ENCODE assay signal across 16 cellular contexts in genomic region chr17:36928450-36929125, GRCh38. TPM values are rescaled to one million over a fixed set of nuclear protein-coding genes. Genes with fewer than 3 reads are reported as not detected.
A peak's percentile ranks its signal among the peaks of the same experiment; 100 is the strongest.
DNase-seq lines count a peak whose midpoint lies in the region; ATAC-seq, FAIRE-seq and TF ChIP-seq lines count a peak whose summit lies in the region.
"Had no signal": no experiment of that assay in that cellular context is flagged by ENCODE, and none has a peak within 500 bp of the region (broad histone marks: within the 10 kb centered on the region; RNA-seq: fewer than 3 reads in every experiment).

No MANE protein-coding gene starts in this region.

- H3K27me3 Mint-ChIP-seq in activated T-cell treated with anti-CD3 and anti-CD28 coated beads, Interleukin-2, amount 50 U/mL, for 72 hours (ENCODE audit: low read depth): peaks cover 87% of the 10 kb centered on the region
- H3K27me3 Mint-ChIP-seq in activated T-helper 17 cell treated with anti-CD3 and anti-CD28 coated beads, Interleukin-2, amount 50 U/mL, for 72 hours: peaks cover 70% of the 10 kb centered on the region

- H3K27ac Mint-ChIP-seq in activated T-cell treated with anti-CD3 and anti-CD28 coated beads, Interleukin-2, amount 50 U/mL, for 72 hours: no peak overlapping the region
- no peak overlapping the region for H3K27ac Mint-ChIP-seq in activated T-helper 17 cell treated with anti-CD3 and anti-CD28 coated beads, Interleukin-2, amount 50 U/mL, for 72 hours

- ATAC-seq in activated T-cell treated with anti-CD3 and anti-CD28 coated beads, Interleukin-2, amount 50 U/mL, for 72 hours (replicated peaks in 1 of 2): no peak
- ATAC-seq in activated T-helper 17 cell treated with anti-CD3 and anti-CD28 coated beads, Interleukin-2, amount 50 U/mL, for 72 hours (replicated peaks): no peak
- ATAC-seq in GM21717 (IDR thresholded peaks at IDR 0.05; ENCODE audit: unreplicated experiment) (no peak), left colon (no peak)
- ATAC-seq: gastroesophageal sphincter, mucosa of descending colon had no signal

- DNase-seq in activated T-cell treated with anti-CD3 and anti-CD28 coated beads, Interleukin-2, amount 50 U/mL, for 72 hours: no peak
- DNase-seq in activated T-cell treated with anti-CD3 and anti-CD28 coated beads, Interleukin-2, amount 50 U/mL, for 1 hour: no peak
- DNase-seq in kidney: peak; percentile 52
- no peak for DNase-seq in smooth muscle cell (lab: John Stamatoyannopoulos, UW; ENCODE audit: unreplicated experiment)
- DNase-seq in iPS-NIHi11 (ENCODE audit: low spot score): no peak
- DNase-seq in left colon: no peak
- DNase-seq: 8988T, NCI-H2081 treated with DMSO at 0.1 percent for 48 hours had no signal

- peaks cover 0 to 2% of the 10 kb centered on the region in 2 donors for H3K36me3 Mint-ChIP-seq in activated T-cell treated with anti-CD3 and anti-CD28 coated beads, Interleukin-2, amount 50 U/mL, for 72 hours (ENCODE audit: insufficient read depth in 2 of 2)
- H3K36me3 Mint-ChIP-seq in activated T-helper 17 cell treated with anti-CD3 and anti-CD28 coated beads, Interleukin-2, amount 50 U/mL, for 72 hours (ENCODE audit: low read depth): peaks cover 15% of the 10 kb centered on the region

- H3K4me1 Mint-ChIP-seq in activated T-cell treated with anti-CD3 and anti-CD28 coated beads, Interleukin-2, amount 50 U/mL, for 72 hours (ENCODE audit: low read depth): peaks cover 36% of the 10 kb centered on the region
- peaks cover 20% of the 10 kb centered on the region for H3K4me1 Mint-ChIP-seq in activated T-helper 17 cell treated with anti-CD3 and anti-CD28 coated beads, Interleukin-2, amount 50 U/mL, for 72 hours

- no peaks in the 10 kb centered on the region for H3F3A ChIP-seq in smooth muscle cell (ENCODE audit: low read depth)

- no peak overlapping the region for H2AFZ ChIP-seq in smooth muscle cell (ENCODE audit: low read depth)

- H3K4me3 ChIP-seq in kidney (ENCODE audit: low read length in 2 of 2) (no peak overlapping the region), smooth muscle cell (no peak overlapping the region)
- H3K4me3 ChIP-seq: gastroesophageal sphincter, mucosa of descending colon, prostate gland, suprapubic skin had no signal

- no peaks in the 10 kb centered on the region for H4K20me1 ChIP-seq in smooth muscle cell (ENCODE audit: low read depth)

- H3K36me3 ChIP-seq in kidney (ENCODE audit: control insufficient read depth in 1 of 2, insufficient read depth in 2 of 2, low read length in 2 of 2) (no peaks in the 10 kb centered on the region), smooth muscle cell (ENCODE audit: low read depth) (no peaks in the 10 kb centered on the region)
- H3K36me3 ChIP-seq: gastroesophageal sphincter, prostate gland, suprapubic skin had no signal

- peaks cover 57% of the 10 kb centered on the region for H3K27me3 ChIP-seq in smooth muscle cell (ENCODE audit: low read depth)

- no peaks in the 10 kb centered on the region for H3K79me2 ChIP-seq in smooth muscle cell (ENCODE audit: low read depth)

- H3K9me3 ChIP-seq in kidney (ENCODE audit: control insufficient read depth in 1 of 2, low read length in 2 of 2) (no peaks in the 10 kb centered on the region), smooth muscle cell (replicated peaks; ENCODE audit: low read depth) (no peaks in the 10 kb centered on the region)
- H3K9me3 ChIP-seq: gastroesophageal sphincter, mucosa of descending colon, prostate gland, suprapubic skin had no signal

- peaks cover 9 to 10% of the 10 kb centered on the region in 2 donors for H3K4me1 ChIP-seq in kidney (ENCODE audit: control insufficient read depth in 1 of 2, insufficient read depth in 1 of 2, low read depth in 1 of 2, low read length in 2 of 2)
- peaks cover 15% of the 10 kb centered on the region for H3K4me1 ChIP-seq in smooth muscle cell (ENCODE audit: low read depth)
- H3K4me1 ChIP-seq: prostate gland had no signal

- no peaks in the 10 kb centered on the region for H3K9me3 Mint-ChIP-seq in activated T-cell treated with anti-CD3 and anti-CD28 coated beads, Interleukin-2, amount 50 U/mL, for 72 hours
- H3K9me3 Mint-ChIP-seq in activated T-helper 17 cell treated with anti-CD3 and anti-CD28 coated beads, Interleukin-2, amount 50 U/mL, for 72 hours: no peaks in the 10 kb centered on the region

- peak overlapping the region; percentile 68 for H3K4me2 ChIP-seq in smooth muscle cell

- peak overlapping the region; percentile 68 to 79 for H3K4me3 Mint-ChIP-seq in activated T-cell treated with anti-CD3 and anti-CD28 coated beads, Interleukin-2, amount 50 U/mL, for 72 hours
- peak overlapping the region; percentile 28 for H3K4me3 Mint-ChIP-seq in activated T-helper 17 cell treated with anti-CD3 and anti-CD28 coated beads, Interleukin-2, amount 50 U/mL, for 72 hours

- no peak for TF ChIP-seq CTCF in kidney (IDR thresholded peaks at IDR 0.05; ENCODE audit: borderline replicate concordance, extremely low read depth, insufficient read depth)
- no peak for TF ChIP-seq CTCF in smooth muscle cell (IDR thresholded peaks at IDR 0.05; ENCODE audit: borderline replicate concordance, insufficient read depth, poor library complexity, severe bottlenecking)

- H3K9ac ChIP-seq in kidney (ENCODE audit: low read length in 2 of 2) (no peak overlapping the region), smooth muscle cell (ENCODE audit: low read depth) (no peak overlapping the region)

- FAIRE-seq in kidney (lab: Jason Lieb, UNC): no peak

- H3K27ac ChIP-seq in kidney (ENCODE audit: low read depth in 2 of 2, low read length in 2 of 2) (peak overlapping the region in 1 of 2 donors; percentile 38), smooth muscle cell (ENCODE audit: low read depth) (no peak overlapping the region)
- H3K27ac ChIP-seq: gastroesophageal sphincter, prostate gland, suprapubic skin had no signal

- intact Hi-C loops in kidney (cut with DNase I) (no loop called here), left colon (cut with DNase I, micrococcal nuclease) (no loop called here)

- whole genome bisulfite sequencing in smooth muscle cell (ENCODE audit: low lambda C conversion rate): 68% methylated on average over 9 of the region's 9 CpGs

RNA-seq across cellular contexts. Expression of gene LHX1, which starts 8.7 kb away (rescaled TPM):
- under 1 TPM; 0.32 to 0.34 TPM for total RNA-seq in activated T-cell treated with anti-CD3 and anti-CD28 coated beads, Interleukin-2, amount 50 U/mL, for 72 hours
- total RNA-seq in activated T-helper 17 cell treated with anti-CD3 and anti-CD28 coated beads, Interleukin-2, amount 50 U/mL, for 72 hours: under 1 TPM; 0.11 TPM
- 18.4 TPM for total RNA-seq in kidney
- 10.6 TPM for polyA plus RNA-seq in kidney (ENCODE audit: insufficient read depth, low read depth, low replicate concordance)
- total RNA-seq in smooth muscle cell: not detected in 2 replicates
- polyA plus RNA-seq in smooth muscle cell: not detected in 2 replicates
- total RNA-seq in left colon: not detected
- total RNA-seq: chondrocyte, gastroesophageal sphincter, mucosa of descending colon, prostate gland, suprapubic skin had no signal
- polyA plus RNA-seq: adipose tissue had no signal

RNA-seq across cellular contexts. Expression of gene AATF, which starts 20.2 kb away (rescaled TPM):
- total RNA-seq in activated T-cell treated with anti-CD3 and anti-CD28 coated beads, Interleukin-2, amount 50 U/mL, for 72 hours: 10 to 100 TPM; 85.1 to 91.9 TPM
- total RNA-seq in activated T-helper 17 cell treated with anti-CD3 and anti-CD28 coated beads, Interleukin-2, amount 50 U/mL, for 72 hours: 10 to 100 TPM; 65.5 to 96.5 TPM
- total RNA-seq in kidney (36.8 TPM), smooth muscle cell (18.5 and 42.0 TPM in 2 replicates), left colon (10 to 100 TPM; 33.6 to 36.5 TPM)
- polyA plus RNA-seq in kidney (ENCODE audit: insufficient read depth, low read depth, low replicate concordance) (50.4 TPM), smooth muscle cell (38.0 and 45.6 TPM in 2 replicates)

Comparison
In these comparisons a context has a peak if more than half of its experiments do, and no peak if none do; other contexts are left out.
1. RNA of gene LHX1, which starts 8.7 kb away (total RNA-seq): 18.4 TPM in kidney (single experiment); 0.32 to 0.34 TPM in activated T-cell treated with anti-CD3 and anti-CD28 coated beads, Interleukin-2, amount 50 U/mL, for 72 hours, 0.11 TPM in activated T-helper 17 cell treated with anti-CD3 and anti-CD28 coated beads, Interleukin-2, amount 50 U/mL, for 72 hours, not detected in smooth muscle cell and not detected in left colon; every median in the first group is over 10 times any median in the second.